In genomic region chr3:44416031-44417030, GRCh38 we compare ENCODE assay signal across 23 cellular contexts.
"Had no signal": no experiment of that assay in that cellular context is flagged by ENCODE, and none has a peak within 500 bp of the region (broad histone marks: within the 10 kb centered on the region; RNA-seq: fewer than 3 reads in every experiment).

No MANE protein-coding gene starts in this region.

- H3K4me3 Mint-ChIP-seq: activated B cell treated with CpG ODN at 0.5 μM for 24 hours; activated CD4-positive, alpha-beta T cell treated with anti-CD3 and anti-CD28 coated beads, Interleukin-2, amount 10 ng/mL, durations not matched to agents 24 days and 14 days; activated naive CD4-positive, alpha-beta T cell treated with anti-CD3 and anti-CD28 coated beads for 36 hours; activated naive CD8-positive, alpha-beta T cell; brain; central memory CD8-positive, alpha-beta T cell; T-helper 17 cell had no signal

- H3K27me3 Mint-ChIP-seq: activated B cell treated with CpG ODN at 0.5 μM for 24 hours; activated CD4-positive, alpha-beta T cell treated with anti-CD3 and anti-CD28 coated beads, Interleukin-2, amount 10 ng/mL, durations not matched to agents 24 days and 14 days; activated naive CD8-positive, alpha-beta T cell; brain had no signal

- FAIRE-seq: astrocyte, TTC549 had no signal

- H3K9me3 Mint-ChIP-seq: activated B cell treated with CpG ODN at 0.5 μM for 24 hours; activated CD4-positive, alpha-beta T cell treated with anti-CD3 and anti-CD28 coated beads, Interleukin-2, amount 10 ng/mL, durations not matched to agents 24 days and 14 days; activated naive CD4-positive, alpha-beta T cell treated with anti-CD3 and anti-CD28 coated beads for 36 hours; brain; central memory CD8-positive, alpha-beta T cell had no signal

- H3K36me3 Mint-ChIP-seq: activated naive CD8-positive, alpha-beta T cell; brain had no signal

- H3K4me1 Mint-ChIP-seq: activated B cell treated with CpG ODN at 0.5 μM for 24 hours; activated CD4-positive, alpha-beta T cell treated with anti-CD3 and anti-CD28 coated beads, Interleukin-2, amount 10 ng/mL, durations not matched to agents 24 days and 14 days; brain; central memory CD8-positive, alpha-beta T cell; T-helper 17 cell had no signal

- H3K27ac Mint-ChIP-seq: activated B cell treated with CpG ODN at 0.5 μM for 24 hours; activated CD4-positive, alpha-beta T cell treated with anti-CD3 and anti-CD28 coated beads, Interleukin-2, amount 10 ng/mL, durations not matched to agents 24 days and 14 days; activated naive CD4-positive, alpha-beta T cell treated with anti-CD3 and anti-CD28 coated beads for 36 hours; activated naive CD8-positive, alpha-beta T cell; brain had no signal

- DNase-seq: activated B cell treated with CpG ODN at 0.5 μM for 24 hours; activated CD4-positive, alpha-beta T cell treated with anti-CD3 and anti-CD28 coated beads for 1 hour; activated CD4-positive, alpha-beta T cell treated with anti-CD3 and anti-CD28 coated beads, Interleukin-2, amount 10 ng/mL, durations not matched to agents 24 days and 14 days; activated CD4-positive, alpha-beta T cell treated with anti-CD3 and anti-CD28 coated beads, Interleukin-2, amount 50 U/mL, for 48 hours; activated gamma-delta T cell; activated naive CD4-positive, alpha-beta T cell treated with anti-CD3 and anti-CD28 coated beads for 36 hours; activated T-cell treated with anti-CD3 and anti-CD28 coated beads, Interleukin-2, amount 50 U/mL, for 1 hour; amygdala; KBM-7; NCI-H1048; NCI-H2029 treated with DMSO at 0.1 percent for 48 hours; NCI-H345; NCI-H510A; NCI-H526 treated with DMSO at 0.1 percent for 48 hours; NCI-H82; SIG-M5; T-helper 17 cell; T1000 had no signal

- ATAC-seq: T-helper 17 cell had no signal
